ENCODE assay signal across 8 cellular contexts in the genomic region with DNA sequence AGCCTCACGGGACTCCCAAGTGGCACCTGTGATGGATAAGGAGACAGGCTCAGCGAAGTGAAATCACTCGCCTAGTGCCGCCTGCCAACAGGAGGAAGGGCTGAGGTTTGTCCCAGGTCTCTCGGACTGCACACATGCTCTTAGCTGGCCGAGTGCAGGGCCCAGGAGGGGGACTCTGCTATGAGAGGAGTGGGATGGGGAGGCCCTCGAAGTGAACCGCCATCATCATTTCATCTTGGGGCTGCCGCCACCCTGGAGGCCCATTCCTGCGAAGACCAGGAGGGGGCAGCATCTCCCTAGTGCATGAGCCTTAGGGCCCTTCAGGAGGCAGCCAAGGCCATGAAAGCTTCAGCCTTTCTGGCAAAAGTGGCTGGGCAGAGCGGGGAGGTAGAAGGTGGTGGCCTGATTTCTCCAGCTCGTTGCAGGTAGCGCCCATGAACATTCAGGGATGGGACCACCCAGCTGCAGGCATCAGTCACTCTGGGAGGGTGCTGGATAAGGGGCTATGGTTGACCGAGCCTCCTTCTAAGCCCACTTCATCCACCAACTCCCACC. TPM values are rescaled to one million over a fixed set of nuclear protein-coding genes. Genes with fewer than 3 reads are reported as not detected.
DNase-seq lines count a peak whose midpoint lies in the region; ATAC-seq, FAIRE-seq and TF ChIP-seq lines count a peak whose summit lies in the region.

No MANE protein-coding gene starts in this region.

- H3K36me3 ChIP-seq in bronchial epithelial cell (ENCODE audit: control insufficient read depth, insufficient read depth, low read length) = peaks cover 26% of the 10 kb centered on the region

- no peak overlapping the region for H3K27ac ChIP-seq in C4-2B

- peak; percentile 98 for TF ChIP-seq CTCF in C4-2B (conservative IDR thresholded peaks at IDR 0.05)
- TF ChIP-seq CTCF in bronchial epithelial cell (IDR thresholded peaks at IDR 0.05; ENCODE audit: insufficient read depth, low read length, severe bottlenecking) = peak; percentile 99

- no peak for FAIRE-seq in bronchial epithelial cell (lab: Jason Lieb, UNC)

- DNase-seq in NCI-H2107 (lab: John Stamatoyannopoulos, UW) (peak; percentile 88), bronchial epithelial cell (ENCODE audit: low read depth) (peak; percentile 47), kidney tubule cell (ENCODE audit: low spot score) (peak; percentile 69)
- DNase-seq in stimulated activated CD4-positive, alpha-beta T cell treated with anti-CD3 and anti-CD28 coated beads, Interleukin-4, amount 100 ng/mL, for 24 hours = peak; percentile 82

- H3K27me3 ChIP-seq in bronchial epithelial cell (ENCODE audit: control insufficient read depth, insufficient read depth, low read length) = no peaks in the 10 kb centered on the region

- ATAC-seq in GM21529 (IDR thresholded peaks at IDR 0.05; ENCODE audit: unreplicated experiment) (peak; percentile 64), HG03196 (IDR thresholded peaks at IDR 0.05; ENCODE audit: unreplicated experiment) (no peak)
- ATAC-seq in activated CD4-positive, CD25-positive, alpha-beta regulatory T cell treated with anti-CD3 and anti-CD28 coated beads, Interleukin-2, amount 50 U/mL, for 24 hours = peak; percentile 78 to 87

- H3K4me3 ChIP-seq in bronchial epithelial cell (ENCODE audit: low read depth, low read length) = no peak overlapping the region

RNA-seq across cellular contexts. Expression of gene RASSF5, which starts 17.3 kb away (rescaled TPM):
- total RNA-seq in bronchial epithelial cell = 3.4 and 4.6 TPM in 2 replicates

RNA-seq across cellular contexts. Expression of gene IKBKE, which starts 19.8 kb away (rescaled TPM):
- total RNA-seq in bronchial epithelial cell = 2.9 and 5.8 TPM in 2 replicates
